In genomic region chr1:200896571-200897187, GRCh38 we compare ENCODE assay signal across 1 cellular context.
TF ChIP-seq lines count a peak whose summit lies in the region.

No MANE protein-coding gene starts in this region.

TF ChIP-seq in HepG2, 621 proteins besides CTCF, POLR2A, EP300 and RAD21 (continued from another document and continues in another):
- peak; percentile 39; the same call in 1 of the 2 replicates for TF ChIP-seq ZBTB25 (CRISPR knock-in tag; IDR thresholded peaks at IDR 0.05)
- TF ChIP-seq ZFP41 (CRISPR knock-in tag; IDR thresholded peaks at IDR 0.05; ENCODE audit: borderline replicate concordance): no peak
- TF ChIP-seq ZNF556 (CRISPR knock-in tag; IDR thresholded peaks at IDR 0.05; ENCODE audit: borderline replicate concordance): no peak
- TF ChIP-seq ZNF768 (CRISPR knock-in tag; IDR thresholded peaks at IDR 0.05): peak; percentile 22; the same call in 1 of the 2 replicates
- peak; percentile 69; the same call in 1 of the 2 replicates for TF ChIP-seq RFXAP (CRISPR knock-in tag; IDR thresholded peaks at IDR 0.05; ENCODE audit: borderline replicate concordance)
- peak; percentile 82; the same call in 1 of the 2 replicates for TF ChIP-seq MED13 (CRISPR knock-in tag; IDR thresholded peaks at IDR 0.05)
- TF ChIP-seq MIXL1 (CRISPR knock-in tag; IDR thresholded peaks at IDR 0.05): peak; percentile 50; the same call in 1 of the 2 replicates
- TF ChIP-seq DMAP1 (CRISPR knock-in tag; IDR thresholded peaks at IDR 0.05): peak; percentile 93
- TF ChIP-seq ZSCAN22 (CRISPR knock-in tag; IDR thresholded peaks at IDR 0.05): no peak
- TF ChIP-seq, protein P1, sequence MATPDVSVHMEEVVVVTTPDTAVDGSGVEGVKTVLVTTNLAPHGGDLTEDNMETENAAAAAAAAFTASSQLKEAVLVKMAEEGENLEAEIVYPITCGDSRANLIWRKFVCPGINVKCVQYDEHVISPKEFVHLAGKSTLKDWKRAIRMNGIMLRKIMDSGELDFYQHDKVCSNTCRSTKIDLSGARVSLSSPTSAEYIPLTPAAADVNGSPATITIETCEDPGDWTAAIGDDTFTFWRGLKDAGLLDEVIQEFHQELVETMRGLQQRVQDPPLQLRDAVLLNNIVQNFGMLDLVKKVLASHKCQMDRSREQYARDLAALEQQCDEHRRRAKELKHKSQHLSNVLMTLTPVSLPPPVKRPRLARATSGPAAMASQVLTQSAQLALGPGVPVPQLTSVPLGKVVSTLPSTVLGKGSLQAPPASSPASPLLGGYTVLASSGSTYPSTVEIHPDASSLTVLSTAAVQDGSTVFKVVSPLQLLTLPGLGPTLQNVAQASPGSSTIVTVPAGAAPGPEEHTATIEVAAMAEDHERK (CRISPR knock-in tag; IDR thresholded peaks at IDR 0.05; ENCODE audit: low read depth): no peak
- no peak for TF ChIP-seq U2AF1 (optimal IDR thresholded peaks at IDR 0.05; ENCODE audit: low read depth, low read length)
- TF ChIP-seq ZBTB1 (CRISPR knock-in tag; IDR thresholded peaks at IDR 0.05; ENCODE audit: borderline replicate concordance): no peak
- no peak for TF ChIP-seq ZNF44 (CRISPR knock-in tag; IDR thresholded peaks at IDR 0.05)
- peak; percentile 81 for TF ChIP-seq SALL2 (CRISPR knock-in tag; IDR thresholded peaks at IDR 0.05)
- TF ChIP-seq KLF6 (CRISPR knock-in tag; IDR thresholded peaks at IDR 0.05): 0 out of 2 replicates have a peak, but pooled peaks have one; percentile 43
- no peak for TF ChIP-seq ZNF674 (CRISPR knock-in tag; IDR thresholded peaks at IDR 0.05; ENCODE audit: low read depth)
- no peak for TF ChIP-seq TCF7 (IDR thresholded peaks at IDR 0.05; ENCODE audit: low read depth)
- TF ChIP-seq ZNF335 (CRISPR knock-in tag; IDR thresholded peaks at IDR 0.05): peak; percentile 47; the same call in 1 of the 2 replicates
- TF ChIP-seq ZBTB33 (CRISPR knock-in tag; IDR thresholded peaks at IDR 0.05): peak; percentile 51; the same call in 1 of the 2 replicates
- TF ChIP-seq, protein P2, sequence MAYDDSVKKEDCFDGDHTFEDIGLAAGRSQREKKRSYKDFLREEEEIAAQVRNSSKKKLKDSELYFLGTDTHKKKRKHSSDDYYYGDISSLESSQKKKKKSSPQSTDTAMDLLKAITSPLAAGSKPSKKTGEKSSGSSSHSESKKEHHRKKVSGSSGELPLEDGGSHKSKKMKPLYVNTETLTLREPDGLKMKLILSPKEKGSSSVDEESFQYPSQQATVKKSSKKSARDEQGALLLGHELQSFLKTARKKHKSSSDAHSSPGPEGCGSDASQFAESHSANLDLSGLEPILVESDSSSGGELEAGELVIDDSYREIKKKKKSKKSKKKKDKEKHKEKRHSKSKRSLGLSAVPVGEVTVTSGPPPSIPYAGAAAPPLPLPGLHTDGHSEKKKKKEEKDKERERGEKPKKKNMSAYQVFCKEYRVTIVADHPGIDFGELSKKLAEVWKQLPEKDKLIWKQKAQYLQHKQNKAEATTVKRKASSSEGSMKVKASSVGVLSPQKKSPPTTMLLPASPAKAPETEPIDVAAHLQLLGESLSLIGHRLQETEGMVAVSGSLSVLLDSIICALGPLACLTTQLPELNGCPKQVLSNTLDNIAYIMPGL (CRISPR knock-in tag; IDR thresholded peaks at IDR 0.05; ENCODE audit: borderline replicate concordance in 1 of 2, low read depth in 1 of 2): peak; percentile 32 to 57; a peak in 1 of 4 replicates
- peak; percentile 67; the same call in 1 of the 2 replicates for TF ChIP-seq KDM2A (CRISPR knock-in tag; IDR thresholded peaks at IDR 0.05; ENCODE audit: borderline replicate concordance, low read depth)
- TF ChIP-seq, protein P3, sequence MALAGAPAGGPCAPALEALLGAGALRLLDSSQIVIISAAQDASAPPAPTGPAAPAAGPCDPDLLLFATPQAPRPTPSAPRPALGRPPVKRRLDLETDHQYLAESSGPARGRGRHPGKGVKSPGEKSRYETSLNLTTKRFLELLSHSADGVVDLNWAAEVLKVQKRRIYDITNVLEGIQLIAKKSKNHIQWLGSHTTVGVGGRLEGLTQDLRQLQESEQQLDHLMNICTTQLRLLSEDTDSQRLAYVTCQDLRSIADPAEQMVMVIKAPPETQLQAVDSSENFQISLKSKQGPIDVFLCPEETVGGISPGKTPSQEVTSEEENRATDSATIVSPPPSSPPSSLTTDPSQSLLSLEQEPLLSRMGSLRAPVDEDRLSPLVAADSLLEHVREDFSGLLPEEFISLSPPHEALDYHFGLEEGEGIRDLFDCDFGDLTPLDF (CRISPR knock-in tag; IDR thresholded peaks at IDR 0.05): no peak
- TF ChIP-seq, protein P4, sequence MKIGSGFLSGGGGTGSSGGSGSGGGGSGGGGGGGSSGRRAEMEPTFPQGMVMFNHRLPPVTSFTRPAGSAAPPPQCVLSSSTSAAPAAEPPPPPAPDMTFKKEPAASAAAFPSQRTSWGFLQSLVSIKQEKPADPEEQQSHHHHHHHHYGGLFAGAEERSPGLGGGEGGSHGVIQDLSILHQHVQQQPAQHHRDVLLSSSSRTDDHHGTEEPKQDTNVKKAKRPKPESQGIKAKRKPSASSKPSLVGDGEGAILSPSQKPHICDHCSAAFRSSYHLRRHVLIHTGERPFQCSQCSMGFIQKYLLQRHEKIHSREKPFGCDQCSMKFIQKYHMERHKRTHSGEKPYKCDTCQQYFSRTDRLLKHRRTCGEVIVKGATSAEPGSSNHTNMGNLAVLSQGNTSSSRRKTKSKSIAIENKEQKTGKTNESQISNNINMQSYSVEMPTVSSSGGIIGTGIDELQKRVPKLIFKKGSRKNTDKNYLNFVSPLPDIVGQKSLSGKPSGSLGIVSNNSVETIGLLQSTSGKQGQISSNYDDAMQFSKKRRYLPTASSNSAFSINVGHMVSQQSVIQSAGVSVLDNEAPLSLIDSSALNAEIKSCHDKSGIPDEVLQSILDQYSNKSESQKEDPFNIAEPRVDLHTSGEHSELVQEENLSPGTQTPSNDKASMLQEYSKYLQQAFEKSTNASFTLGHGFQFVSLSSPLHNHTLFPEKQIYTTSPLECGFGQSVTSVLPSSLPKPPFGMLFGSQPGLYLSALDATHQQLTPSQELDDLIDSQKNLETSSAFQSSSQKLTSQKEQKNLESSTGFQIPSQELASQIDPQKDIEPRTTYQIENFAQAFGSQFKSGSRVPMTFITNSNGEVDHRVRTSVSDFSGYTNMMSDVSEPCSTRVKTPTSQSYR (CRISPR knock-in tag; IDR thresholded peaks at IDR 0.05; ENCODE audit: borderline replicate concordance): peak; percentile 98
- TF ChIP-seq ZNF747 (CRISPR knock-in tag; IDR thresholded peaks at IDR 0.05; ENCODE audit: borderline replicate concordance): no peak
- peak; percentile 66 for TF ChIP-seq KMT2B (CRISPR knock-in tag; IDR thresholded peaks at IDR 0.05)
- TF ChIP-seq MXI1 (IDR thresholded peaks at IDR 0.05; ENCODE audit: borderline replicate concordance, low read depth, low read length): peak; percentile 63; the same call in 1 of the 3 replicates
- TF ChIP-seq RCOR2 (CRISPR knock-in tag; IDR thresholded peaks at IDR 0.05): peak; percentile 77
- TF ChIP-seq ZBTB26 (CRISPR knock-in tag; IDR thresholded peaks at IDR 0.05; ENCODE audit: borderline replicate concordance): peak; percentile 79; the same call in 1 of the 2 replicates
- TF ChIP-seq, protein P5, sequence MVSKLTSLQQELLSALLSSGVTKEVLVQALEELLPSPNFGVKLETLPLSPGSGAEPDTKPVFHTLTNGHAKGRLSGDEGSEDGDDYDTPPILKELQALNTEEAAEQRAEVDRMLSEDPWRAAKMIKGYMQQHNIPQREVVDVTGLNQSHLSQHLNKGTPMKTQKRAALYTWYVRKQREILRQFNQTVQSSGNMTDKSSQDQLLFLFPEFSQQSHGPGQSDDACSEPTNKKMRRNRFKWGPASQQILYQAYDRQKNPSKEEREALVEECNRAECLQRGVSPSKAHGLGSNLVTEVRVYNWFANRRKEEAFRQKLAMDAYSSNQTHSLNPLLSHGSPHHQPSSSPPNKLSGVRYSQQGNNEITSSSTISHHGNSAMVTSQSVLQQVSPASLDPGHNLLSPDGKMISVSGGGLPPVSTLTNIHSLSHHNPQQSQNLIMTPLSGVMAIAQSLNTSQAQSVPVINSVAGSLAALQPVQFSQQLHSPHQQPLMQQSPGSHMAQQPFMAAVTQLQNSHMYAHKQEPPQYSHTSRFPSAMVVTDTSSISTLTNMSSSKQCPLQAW (CRISPR knock-in tag; IDR thresholded peaks at IDR 0.05): peak; percentile 41; the same call in 1 of the 2 replicates
- TF ChIP-seq ZSCAN21 (CRISPR knock-in tag; IDR thresholded peaks at IDR 0.05; ENCODE audit: borderline replicate concordance): peak; percentile 67; the same call in 1 of the 2 replicates
- TF ChIP-seq HDAC6 (IDR thresholded peaks at IDR 0.05; ENCODE audit: low read depth, low read length): no peak
- TF ChIP-seq, protein P6, sequence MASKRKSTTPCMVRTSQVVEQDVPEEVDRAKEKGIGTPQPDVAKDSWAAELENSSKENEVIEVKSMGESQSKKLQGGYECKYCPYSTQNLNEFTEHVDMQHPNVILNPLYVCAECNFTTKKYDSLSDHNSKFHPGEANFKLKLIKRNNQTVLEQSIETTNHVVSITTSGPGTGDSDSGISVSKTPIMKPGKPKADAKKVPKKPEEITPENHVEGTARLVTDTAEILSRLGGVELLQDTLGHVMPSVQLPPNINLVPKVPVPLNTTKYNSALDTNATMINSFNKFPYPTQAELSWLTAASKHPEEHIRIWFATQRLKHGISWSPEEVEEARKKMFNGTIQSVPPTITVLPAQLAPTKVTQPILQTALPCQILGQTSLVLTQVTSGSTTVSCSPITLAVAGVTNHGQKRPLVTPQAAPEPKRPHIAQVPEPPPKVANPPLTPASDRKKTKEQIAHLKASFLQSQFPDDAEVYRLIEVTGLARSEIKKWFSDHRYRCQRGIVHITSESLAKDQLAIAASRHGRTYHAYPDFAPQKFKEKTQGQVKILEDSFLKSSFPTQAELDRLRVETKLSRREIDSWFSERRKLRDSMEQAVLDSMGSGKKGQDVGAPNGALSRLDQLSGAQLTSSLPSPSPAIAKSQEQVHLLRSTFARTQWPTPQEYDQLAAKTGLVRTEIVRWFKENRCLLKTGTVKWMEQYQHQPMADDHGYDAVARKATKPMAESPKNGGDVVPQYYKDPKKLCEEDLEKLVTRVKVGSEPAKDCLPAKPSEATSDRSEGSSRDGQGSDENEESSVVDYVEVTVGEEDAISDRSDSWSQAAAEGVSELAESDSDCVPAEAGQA (IDR thresholded peaks at IDR 0.05; ENCODE audit: low read depth): no peak
- TF ChIP-seq, protein P6 (CRISPR knock-in tag; IDR thresholded peaks at IDR 0.05; ENCODE audit: borderline replicate concordance): no peak
- no peak for TF ChIP-seq MAF1 (CRISPR knock-in tag; IDR thresholded peaks at IDR 0.05; ENCODE audit: borderline replicate concordance)
- peak; percentile 90 for TF ChIP-seq JUND (CRISPR knock-in tag; IDR thresholded peaks at IDR 0.05)
- TF ChIP-seq HCFC1 (IDR thresholded peaks at IDR 0.05; ENCODE audit: low read depth, low read length): no peak
- TF ChIP-seq ZNF652 (CRISPR knock-in tag; IDR thresholded peaks at IDR 0.05; ENCODE audit: borderline replicate concordance, low read depth): no peak
- TF ChIP-seq FOXA1 (IDR thresholded peaks at IDR 0.05): no peak
- peak; percentile 28; the same call in 1 of the 2 replicates for TF ChIP-seq FOXA1 (CRISPR knock-in tag; IDR thresholded peaks at IDR 0.05)
